14 cellular contexts compared by ENCODE assay signal in the genomic region with DNA sequence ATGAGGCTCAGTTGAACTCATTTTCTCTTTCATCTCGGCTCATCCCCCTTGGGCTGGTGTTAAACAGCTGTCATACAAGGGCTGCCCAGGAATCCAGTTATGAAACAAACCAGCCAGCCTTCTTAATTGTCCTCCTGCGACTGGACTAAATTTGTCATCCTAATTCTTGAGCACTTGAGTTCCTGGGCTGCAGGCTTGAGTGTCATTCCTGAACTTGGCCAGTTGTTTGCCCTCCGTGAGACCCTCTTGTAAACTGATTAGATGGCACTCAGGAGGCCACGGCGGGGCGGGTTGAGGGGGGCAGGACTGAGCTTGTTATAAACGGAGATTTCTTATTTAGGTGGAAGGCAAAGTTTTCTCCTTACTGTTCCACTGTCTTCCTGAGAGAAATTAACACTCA.
"Had no signal": no experiment of that assay in that cellular context is flagged by ENCODE, and none has a peak within 500 bp of the region (broad histone marks: within the 10 kb centered on the region; RNA-seq: fewer than 3 reads in every experiment).

No MANE protein-coding gene starts in this region.

- H2AFZ ChIP-seq: parathyroid adenoma had no signal

- H3K27ac ChIP-seq: breast epithelium, gastroesophageal sphincter, neutrophil, parathyroid adenoma, skin epidermis, transverse colon had no signal

- H3K9me3 Mint-ChIP-seq: activated naive CD8-positive, alpha-beta T cell treated with anti-CD3 and anti-CD28 coated beads, Interleukin-2, amount 10 ng/mL, durations not matched to agents 7 days and 5 days; T-cell had no signal

- H3K9me3 ChIP-seq: breast epithelium, gastroesophageal sphincter, neutrophil, transverse colon had no signal

- H3K4me1 ChIP-seq: breast epithelium, parathyroid adenoma had no signal

- H3K36me3 ChIP-seq: breast epithelium, gastroesophageal sphincter, neutrophil, transverse colon had no signal

- H3K9ac ChIP-seq: parathyroid adenoma had no signal

- H3K36me3 Mint-ChIP-seq: activated naive CD8-positive, alpha-beta T cell treated with anti-CD3 and anti-CD28 coated beads, Interleukin-2, amount 10 ng/mL, durations not matched to agents 7 days and 5 days; T-cell had no signal

- H3K4me3 Mint-ChIP-seq: activated naive CD8-positive, alpha-beta T cell treated with anti-CD3 and anti-CD28 coated beads, Interleukin-2, amount 10 ng/mL, durations not matched to agents 7 days and 5 days; T-cell had no signal

- H3K4me1 Mint-ChIP-seq: activated naive CD8-positive, alpha-beta T cell treated with anti-CD3 and anti-CD28 coated beads, Interleukin-2, amount 10 ng/mL, durations not matched to agents 7 days and 5 days; T-cell had no signal

- H3K79me2 ChIP-seq: parathyroid adenoma had no signal

- DNase-seq: activated CD4-positive, alpha-beta T cell treated with anti-CD3 and anti-CD28 coated beads, Interleukin-2, amount 50 U/mL, for 1 hour; activated CD8-positive, alpha-beta memory T cell treated with anti-CD3 and anti-CD28 coated beads for 24 hours; activated naive CD8-positive, alpha-beta T cell treated with anti-CD3 and anti-CD28 coated beads, Interleukin-2, amount 10 ng/mL, durations not matched to agents 7 days and 5 days; erythroblast; midbrain; stimulated activated naive CD8-positive, alpha-beta T cell treated with anti-CD3 and anti-CD28 coated beads, Interleukin-15, Interleukin-2, amounts not matched to agents 100 U/mL and 50 U/mL, for 24 hours; T-cell; T-helper 9 cell; transverse colon had no signal

- H3K27ac Mint-ChIP-seq: activated naive CD8-positive, alpha-beta T cell treated with anti-CD3 and anti-CD28 coated beads, Interleukin-2, amount 10 ng/mL, durations not matched to agents 7 days and 5 days; T-cell had no signal

- H3K4me3 ChIP-seq: breast epithelium, gastroesophageal sphincter, skin epidermis, transverse colon had no signal

- H3K27me3 ChIP-seq: gastroesophageal sphincter, transverse colon had no signal
